In the genomic region with DNA sequence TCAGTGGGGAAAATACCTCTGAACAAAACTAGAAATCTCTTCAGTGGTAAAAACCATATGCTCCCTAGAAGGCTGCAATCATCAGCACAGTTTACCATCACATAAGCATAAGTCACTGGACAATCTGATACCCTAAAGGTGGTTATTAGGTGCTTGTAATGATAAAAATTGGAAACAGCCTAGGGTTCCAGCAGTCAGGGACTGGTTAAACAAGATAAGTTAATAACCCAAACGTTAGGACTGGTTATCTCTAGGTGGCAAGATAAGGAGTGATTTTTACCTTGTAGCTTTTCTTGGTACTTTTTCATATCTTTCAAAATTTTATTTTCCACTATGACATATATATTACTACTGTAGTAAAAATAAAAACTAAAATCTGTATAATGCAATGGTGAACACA, we compare ENCODE assay signal across 1 cellular context.
A peak's percentile ranks its signal among the peaks of the same experiment; 100 is the strongest.
TF ChIP-seq lines count a peak whose summit lies in the region.

No MANE protein-coding gene starts in this region.

TF ChIP-seq in K562, 482 proteins besides CTCF, POLR2A, EP300 and RAD21 (continued from another document and continues in another):
- no peak for TF ChIP-seq NR2C2 (CRISPR knock-in tag; IDR thresholded peaks at IDR 0.05)
- no peak for TF ChIP-seq NR2C2 (tag; IDR thresholded peaks at IDR 0.05)
- no peak for TF ChIP-seq SAFB (IDR thresholded peaks at IDR 0.05; ENCODE audit: borderline replicate concordance, low read depth, low read length)
- no peak for TF ChIP-seq TCFL5 (CRISPR knock-in tag; conservative IDR thresholded peaks at IDR 0.05)
- TF ChIP-seq, protein P1, sequence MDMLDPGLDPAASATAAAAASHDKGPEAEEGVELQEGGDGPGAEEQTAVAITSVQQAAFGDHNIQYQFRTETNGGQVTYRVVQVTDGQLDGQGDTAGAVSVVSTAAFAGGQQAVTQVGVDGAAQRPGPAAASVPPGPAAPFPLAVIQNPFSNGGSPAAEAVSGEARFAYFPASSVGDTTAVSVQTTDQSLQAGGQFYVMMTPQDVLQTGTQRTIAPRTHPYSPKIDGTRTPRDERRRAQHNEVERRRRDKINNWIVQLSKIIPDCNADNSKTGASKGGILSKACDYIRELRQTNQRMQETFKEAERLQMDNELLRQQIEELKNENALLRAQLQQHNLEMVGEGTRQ (CRISPR knock-in tag; IDR thresholded peaks at IDR 0.05): no peak
- peak; percentile 67 for TF ChIP-seq ARID1B (IDR thresholded peaks at IDR 0.05)
- TF ChIP-seq, protein P2, sequence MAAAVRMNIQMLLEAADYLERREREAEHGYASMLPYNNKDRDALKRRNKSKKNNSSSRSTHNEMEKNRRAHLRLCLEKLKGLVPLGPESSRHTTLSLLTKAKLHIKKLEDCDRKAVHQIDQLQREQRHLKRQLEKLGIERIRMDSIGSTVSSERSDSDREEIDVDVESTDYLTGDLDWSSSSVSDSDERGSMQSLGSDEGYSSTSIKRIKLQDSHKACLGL (CRISPR knock-in tag; IDR thresholded peaks at IDR 0.05; ENCODE audit: borderline replicate concordance, poor library complexity, severe bottlenecking): no peak
- peak; percentile 68 for TF ChIP-seq CBFA2T2 (conservative IDR thresholded peaks at IDR 0.05)
- 0 out of 2 replicates have a peak, but pooled peaks have one; percentile 19 for TF ChIP-seq FOSL1 (tag; conservative IDR thresholded peaks at IDR 0.05)
- TF ChIP-seq, protein P3, sequence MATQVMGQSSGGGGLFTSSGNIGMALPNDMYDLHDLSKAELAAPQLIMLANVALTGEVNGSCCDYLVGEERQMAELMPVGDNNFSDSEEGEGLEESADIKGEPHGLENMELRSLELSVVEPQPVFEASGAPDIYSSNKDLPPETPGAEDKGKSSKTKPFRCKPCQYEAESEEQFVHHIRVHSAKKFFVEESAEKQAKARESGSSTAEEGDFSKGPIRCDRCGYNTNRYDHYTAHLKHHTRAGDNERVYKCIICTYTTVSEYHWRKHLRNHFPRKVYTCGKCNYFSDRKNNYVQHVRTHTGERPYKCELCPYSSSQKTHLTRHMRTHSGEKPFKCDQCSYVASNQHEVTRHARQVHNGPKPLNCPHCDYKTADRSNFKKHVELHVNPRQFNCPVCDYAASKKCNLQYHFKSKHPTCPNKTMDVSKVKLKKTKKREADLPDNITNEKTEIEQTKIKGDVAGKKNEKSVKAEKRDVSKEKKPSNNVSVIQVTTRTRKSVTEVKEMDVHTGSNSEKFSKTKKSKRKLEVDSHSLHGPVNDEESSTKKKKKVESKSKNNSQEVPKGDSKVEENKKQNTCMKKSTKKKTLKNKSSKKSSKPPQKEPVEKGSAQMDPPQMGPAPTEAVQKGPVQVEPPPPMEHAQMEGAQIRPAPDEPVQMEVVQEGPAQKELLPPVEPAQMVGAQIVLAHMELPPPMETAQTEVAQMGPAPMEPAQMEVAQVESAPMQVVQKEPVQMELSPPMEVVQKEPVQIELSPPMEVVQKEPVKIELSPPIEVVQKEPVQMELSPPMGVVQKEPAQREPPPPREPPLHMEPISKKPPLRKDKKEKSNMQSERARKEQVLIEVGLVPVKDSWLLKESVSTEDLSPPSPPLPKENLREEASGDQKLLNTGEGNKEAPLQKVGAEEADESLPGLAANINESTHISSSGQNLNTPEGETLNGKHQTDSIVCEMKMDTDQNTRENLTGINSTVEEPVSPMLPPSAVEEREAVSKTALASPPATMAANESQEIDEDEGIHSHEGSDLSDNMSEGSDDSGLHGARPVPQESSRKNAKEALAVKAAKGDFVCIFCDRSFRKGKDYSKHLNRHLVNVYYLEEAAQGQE (CRISPR knock-in tag; IDR thresholded peaks at IDR 0.05; ENCODE audit: low read depth): no peak
- peak; percentile 64 for TF ChIP-seq TAL1 (IDR thresholded peaks at IDR 0.05)
- TF ChIP-seq RFX7 (CRISPR knock-in tag; IDR thresholded peaks at IDR 0.05): no peak
- TF ChIP-seq, protein P4, sequence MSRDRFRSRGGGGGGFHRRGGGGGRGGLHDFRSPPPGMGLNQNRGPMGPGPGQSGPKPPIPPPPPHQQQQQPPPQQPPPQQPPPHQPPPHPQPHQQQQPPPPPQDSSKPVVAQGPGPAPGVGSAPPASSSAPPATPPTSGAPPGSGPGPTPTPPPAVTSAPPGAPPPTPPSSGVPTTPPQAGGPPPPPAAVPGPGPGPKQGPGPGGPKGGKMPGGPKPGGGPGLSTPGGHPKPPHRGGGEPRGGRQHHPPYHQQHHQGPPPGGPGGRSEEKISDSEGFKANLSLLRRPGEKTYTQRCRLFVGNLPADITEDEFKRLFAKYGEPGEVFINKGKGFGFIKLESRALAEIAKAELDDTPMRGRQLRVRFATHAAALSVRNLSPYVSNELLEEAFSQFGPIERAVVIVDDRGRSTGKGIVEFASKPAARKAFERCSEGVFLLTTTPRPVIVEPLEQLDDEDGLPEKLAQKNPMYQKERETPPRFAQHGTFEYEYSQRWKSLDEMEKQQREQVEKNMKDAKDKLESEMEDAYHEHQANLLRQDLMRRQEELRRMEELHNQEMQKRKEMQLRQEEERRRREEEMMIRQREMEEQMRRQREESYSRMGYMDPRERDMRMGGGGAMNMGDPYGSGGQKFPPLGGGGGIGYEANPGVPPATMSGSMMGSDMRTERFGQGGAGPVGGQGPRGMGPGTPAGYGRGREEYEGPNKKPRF (IDR thresholded peaks at IDR 0.05; ENCODE audit: low read depth, low read length): no peak
- TF ChIP-seq CBX3 (IDR thresholded peaks at IDR 0.05; ENCODE audit: borderline replicate concordance in 1 of 2, low read length in 2 of 2): no peak
- TF ChIP-seq ZNF274 (IDR thresholded peaks at IDR 0.05; ENCODE audit: borderline replicate concordance, low read depth, low read length): no peak
- TF ChIP-seq GTF2E2 (tag; IDR thresholded peaks at IDR 0.05): no peak
- peak; percentile 37; the same call in 1 of the 2 replicates for TF ChIP-seq TCF3 (CRISPR knock-in tag; IDR thresholded peaks at IDR 0.05)
- no peak for TF ChIP-seq SAFB2 (IDR thresholded peaks at IDR 0.05; ENCODE audit: borderline replicate concordance, low read depth, low read length, severe bottlenecking)
- TF ChIP-seq, protein P5, sequence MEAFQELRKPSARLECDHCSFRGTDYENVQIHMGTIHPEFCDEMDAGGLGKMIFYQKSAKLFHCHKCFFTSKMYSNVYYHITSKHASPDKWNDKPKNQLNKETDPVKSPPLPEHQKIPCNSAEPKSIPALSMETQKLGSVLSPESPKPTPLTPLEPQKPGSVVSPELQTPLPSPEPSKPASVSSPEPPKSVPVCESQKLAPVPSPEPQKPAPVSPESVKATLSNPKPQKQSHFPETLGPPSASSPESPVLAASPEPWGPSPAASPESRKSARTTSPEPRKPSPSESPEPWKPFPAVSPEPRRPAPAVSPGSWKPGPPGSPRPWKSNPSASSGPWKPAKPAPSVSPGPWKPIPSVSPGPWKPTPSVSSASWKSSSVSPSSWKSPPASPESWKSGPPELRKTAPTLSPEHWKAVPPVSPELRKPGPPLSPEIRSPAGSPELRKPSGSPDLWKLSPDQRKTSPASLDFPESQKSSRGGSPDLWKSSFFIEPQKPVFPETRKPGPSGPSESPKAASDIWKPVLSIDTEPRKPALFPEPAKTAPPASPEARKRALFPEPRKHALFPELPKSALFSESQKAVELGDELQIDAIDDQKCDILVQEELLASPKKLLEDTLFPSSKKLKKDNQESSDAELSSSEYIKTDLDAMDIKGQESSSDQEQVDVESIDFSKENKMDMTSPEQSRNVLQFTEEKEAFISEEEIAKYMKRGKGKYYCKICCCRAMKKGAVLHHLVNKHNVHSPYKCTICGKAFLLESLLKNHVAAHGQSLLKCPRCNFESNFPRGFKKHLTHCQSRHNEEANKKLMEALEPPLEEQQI (IDR thresholded peaks at IDR 0.05): no peak
- TF ChIP-seq, protein P6, sequence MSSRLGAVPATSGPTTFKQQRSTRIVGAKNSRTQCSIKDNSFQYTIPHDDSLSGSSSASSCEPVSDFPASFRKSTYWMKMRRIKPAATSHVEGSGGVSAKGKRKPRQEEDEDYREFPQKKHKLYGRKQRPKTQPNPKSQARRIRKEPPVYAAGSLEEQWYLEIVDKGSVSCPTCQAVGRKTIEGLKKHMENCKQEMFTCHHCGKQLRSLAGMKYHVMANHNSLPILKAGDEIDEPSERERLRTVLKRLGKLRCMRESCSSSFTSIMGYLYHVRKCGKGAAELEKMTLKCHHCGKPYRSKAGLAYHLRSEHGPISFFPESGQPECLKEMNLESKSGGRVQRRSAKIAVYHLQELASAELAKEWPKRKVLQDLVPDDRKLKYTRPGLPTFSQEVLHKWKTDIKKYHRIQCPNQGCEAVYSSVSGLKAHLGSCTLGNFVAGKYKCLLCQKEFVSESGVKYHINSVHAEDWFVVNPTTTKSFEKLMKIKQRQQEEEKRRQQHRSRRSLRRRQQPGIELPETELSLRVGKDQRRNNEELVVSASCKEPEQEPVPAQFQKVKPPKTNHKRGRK (tag; IDR thresholded peaks at IDR 0.05): no peak
- TF ChIP-seq ZBTB7A (IDR thresholded peaks at IDR 0.05; ENCODE audit: borderline replicate concordance, control insufficient read depth, low read depth, low read length): no peak
- TF ChIP-seq, protein P7, sequence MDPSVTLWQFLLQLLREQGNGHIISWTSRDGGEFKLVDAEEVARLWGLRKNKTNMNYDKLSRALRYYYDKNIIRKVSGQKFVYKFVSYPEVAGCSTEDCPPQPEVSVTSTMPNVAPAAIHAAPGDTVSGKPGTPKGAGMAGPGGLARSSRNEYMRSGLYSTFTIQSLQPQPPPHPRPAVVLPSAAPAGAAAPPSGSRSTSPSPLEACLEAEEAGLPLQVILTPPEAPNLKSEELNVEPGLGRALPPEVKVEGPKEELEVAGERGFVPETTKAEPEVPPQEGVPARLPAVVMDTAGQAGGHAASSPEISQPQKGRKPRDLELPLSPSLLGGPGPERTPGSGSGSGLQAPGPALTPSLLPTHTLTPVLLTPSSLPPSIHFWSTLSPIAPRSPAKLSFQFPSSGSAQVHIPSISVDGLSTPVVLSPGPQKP (CRISPR knock-in tag; IDR thresholded peaks at IDR 0.05): no peak
- TF ChIP-seq, protein P8, sequence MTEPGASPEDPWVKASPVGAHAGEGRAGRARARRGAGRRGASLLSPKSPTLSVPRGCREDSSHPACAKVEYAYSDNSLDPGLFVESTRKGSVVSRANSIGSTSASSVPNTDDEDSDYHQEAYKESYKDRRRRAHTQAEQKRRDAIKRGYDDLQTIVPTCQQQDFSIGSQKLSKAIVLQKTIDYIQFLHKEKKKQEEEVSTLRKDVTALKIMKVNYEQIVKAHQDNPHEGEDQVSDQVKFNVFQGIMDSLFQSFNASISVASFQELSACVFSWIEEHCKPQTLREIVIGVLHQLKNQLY (CRISPR knock-in tag; conservative IDR thresholded peaks at IDR 0.05): no peak
- TF ChIP-seq, protein P9, sequence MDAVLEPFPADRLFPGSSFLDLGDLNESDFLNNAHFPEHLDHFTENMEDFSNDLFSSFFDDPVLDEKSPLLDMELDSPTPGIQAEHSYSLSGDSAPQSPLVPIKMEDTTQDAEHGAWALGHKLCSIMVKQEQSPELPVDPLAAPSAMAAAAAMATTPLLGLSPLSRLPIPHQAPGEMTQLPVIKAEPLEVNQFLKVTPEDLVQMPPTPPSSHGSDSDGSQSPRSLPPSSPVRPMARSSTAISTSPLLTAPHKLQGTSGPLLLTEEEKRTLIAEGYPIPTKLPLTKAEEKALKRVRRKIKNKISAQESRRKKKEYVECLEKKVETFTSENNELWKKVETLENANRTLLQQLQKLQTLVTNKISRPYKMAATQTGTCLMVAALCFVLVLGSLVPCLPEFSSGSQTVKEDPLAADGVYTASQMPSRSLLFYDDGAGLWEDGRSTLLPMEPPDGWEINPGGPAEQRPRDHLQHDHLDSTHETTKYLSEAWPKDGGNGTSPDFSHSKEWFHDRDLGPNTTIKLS (IDR thresholded peaks at IDR 0.05; ENCODE audit: borderline replicate concordance, low read depth): no peak
- TF ChIP-seq SMARCA4 (IDR thresholded peaks at IDR 0.05): peak; percentile 31; the same call in 1 of the 2 replicates
- TF ChIP-seq SP1 (CRISPR knock-in tag; IDR thresholded peaks at IDR 0.05): no peak
- TF ChIP-seq ZC3H8 (IDR thresholded peaks at IDR 0.05): no peak
- no peak for TF ChIP-seq FOXP1 (CRISPR knock-in tag; IDR thresholded peaks at IDR 0.05)
- TF ChIP-seq CSDE1 (IDR thresholded peaks at IDR 0.05): no peak
- TF ChIP-seq, protein P10, sequence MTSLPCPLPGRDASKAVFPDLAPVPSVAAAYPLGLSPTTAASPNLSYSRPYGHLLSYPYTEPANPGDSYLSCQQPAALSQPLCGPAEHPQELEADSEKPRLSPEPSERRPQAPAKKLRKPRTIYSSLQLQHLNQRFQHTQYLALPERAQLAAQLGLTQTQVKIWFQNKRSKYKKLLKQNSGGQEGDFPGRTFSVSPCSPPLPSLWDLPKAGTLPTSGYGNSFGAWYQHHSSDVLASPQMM (CRISPR knock-in tag; IDR thresholded peaks at IDR 0.05): no peak
- TF ChIP-seq, protein P11, sequence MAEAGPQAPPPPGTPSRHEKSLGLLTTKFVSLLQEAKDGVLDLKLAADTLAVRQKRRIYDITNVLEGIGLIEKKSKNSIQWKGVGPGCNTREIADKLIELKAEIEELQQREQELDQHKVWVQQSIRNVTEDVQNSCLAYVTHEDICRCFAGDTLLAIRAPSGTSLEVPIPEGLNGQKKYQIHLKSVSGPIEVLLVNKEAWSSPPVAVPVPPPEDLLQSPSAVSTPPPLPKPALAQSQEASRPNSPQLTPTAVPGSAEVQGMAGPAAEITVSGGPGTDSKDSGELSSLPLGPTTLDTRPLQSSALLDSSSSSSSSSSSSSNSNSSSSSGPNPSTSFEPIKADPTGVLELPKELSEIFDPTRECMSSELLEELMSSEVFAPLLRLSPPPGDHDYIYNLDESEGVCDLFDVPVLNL (CRISPR knock-in tag; IDR thresholded peaks at IDR 0.05; ENCODE audit: low read depth): no peak
- peak; percentile 49; the same call in 1 of the 2 replicates for TF ChIP-seq KLF16 (IDR thresholded peaks at IDR 0.05)
- no peak for TF ChIP-seq ZNF12 (CRISPR knock-in tag; IDR thresholded peaks at IDR 0.05)
- no peak for TF ChIP-seq U2AF1 (optimal IDR thresholded peaks at IDR 0.05; ENCODE audit: low read depth, low read length)
- no peak for TF ChIP-seq ZNF766 (CRISPR knock-in tag; conservative IDR thresholded peaks at IDR 0.05)
- TF ChIP-seq, protein P12, sequence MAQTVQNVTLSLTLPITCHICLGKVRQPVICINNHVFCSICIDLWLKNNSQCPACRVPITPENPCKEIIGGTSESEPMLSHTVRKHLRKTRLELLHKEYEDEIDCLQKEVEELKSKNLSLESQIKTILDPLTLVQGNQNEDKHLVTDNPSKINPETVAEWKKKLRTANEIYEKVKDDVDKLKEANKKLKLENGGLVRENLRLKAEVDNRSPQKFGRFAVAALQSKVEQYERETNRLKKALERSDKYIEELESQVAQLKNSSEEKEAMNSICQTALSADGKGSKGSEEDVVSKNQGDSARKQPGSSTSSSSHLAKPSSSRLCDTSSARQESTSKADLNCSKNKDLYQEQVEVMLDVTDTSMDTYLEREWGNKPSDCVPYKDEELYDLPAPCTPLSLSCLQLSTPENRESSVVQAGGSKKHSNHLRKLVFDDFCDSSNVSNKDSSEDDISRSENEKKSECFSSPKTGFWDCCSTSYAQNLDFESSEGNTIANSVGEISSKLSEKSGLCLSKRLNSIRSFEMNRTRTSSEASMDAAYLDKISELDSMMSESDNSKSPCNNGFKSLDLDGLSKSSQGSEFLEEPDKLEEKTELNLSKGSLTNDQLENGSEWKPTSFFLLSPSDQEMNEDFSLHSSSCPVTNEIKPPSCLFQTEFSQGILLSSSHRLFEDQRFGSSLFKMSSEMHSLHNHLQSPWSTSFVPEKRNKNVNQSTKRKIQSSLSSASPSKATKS (CRISPR knock-in tag; IDR thresholded peaks at IDR 0.05): no peak
- peak; percentile 80 for TF ChIP-seq TEAD4 (IDR thresholded peaks at IDR 0.05; ENCODE audit: low read length)
- no peak for TF ChIP-seq TEAD4 (CRISPR knock-in tag; IDR thresholded peaks at IDR 0.05; ENCODE audit: borderline replicate concordance)
